ENCODE assay signal across 8 cellular contexts in the genomic region with DNA sequence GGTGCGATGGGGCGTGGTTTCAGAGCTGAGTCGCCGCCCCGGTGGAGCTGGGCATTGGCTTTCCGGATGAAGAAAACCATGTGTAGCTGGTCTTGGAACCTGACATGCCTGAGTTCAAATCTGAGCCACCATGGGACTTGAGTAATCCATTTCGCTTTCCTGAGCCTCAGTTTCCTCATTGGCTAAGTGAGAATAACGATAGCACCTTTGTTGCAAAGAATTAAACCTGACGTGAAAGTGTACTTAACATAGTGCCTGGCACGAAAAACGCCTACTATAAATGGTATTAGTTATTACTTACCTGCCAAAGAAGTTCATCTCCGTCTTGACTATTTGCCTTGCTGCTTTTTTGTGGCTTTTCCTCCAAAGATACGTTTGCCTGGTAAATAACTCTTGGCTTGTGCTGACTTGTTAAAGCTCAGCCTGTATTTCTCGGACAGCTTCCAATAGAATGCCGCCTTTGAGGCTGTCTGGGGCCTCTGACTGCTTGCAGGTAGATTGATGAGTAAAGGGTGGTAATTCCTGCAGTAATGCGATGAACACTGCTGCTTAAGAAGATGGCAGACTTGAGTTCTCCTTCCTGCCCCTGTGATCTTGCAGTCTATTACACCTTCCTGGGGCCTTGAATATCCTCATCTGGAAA. TPM values are rescaled to one million over a fixed set of nuclear protein-coding genes. Genes with fewer than 3 reads are reported as not detected.
A peak's percentile ranks its signal among the peaks of the same experiment; 100 is the strongest.
DNase-seq lines count a peak whose midpoint lies in the region; ATAC-seq and TF ChIP-seq lines count a peak whose summit lies in the region.

No MANE protein-coding gene starts in this region.

- H3K9me3 Mint-ChIP-seq in activated T-helper 17 cell treated with anti-CD3 and anti-CD28 coated beads, Interleukin-2, amount 50 U/mL, for 72 hours: no peaks in the 10 kb centered on the region

- TF ChIP-seq CTCF in AG04449 (IDR thresholded peaks at IDR 0.05; ENCODE audit: insufficient read depth, low read length, missing control alignments): no peak
- TF ChIP-seq CTCF in left lung (IDR thresholded peaks at IDR 0.05): no peak

- no peaks in the 10 kb centered on the region for H3K36me3 ChIP-seq in left lung

- H3K4me3 ChIP-seq in AG04449 (ENCODE audit: low read depth, low read length) (peak overlapping the region; percentile 87), left lung (peak overlapping the region; percentile 54 to 57)

- H3K27me3 ChIP-seq in left lung: peaks cover 27 to 79% of the 10 kb centered on the region in 2 donors

- H3K27me3 Mint-ChIP-seq in activated T-helper 17 cell treated with anti-CD3 and anti-CD28 coated beads, Interleukin-2, amount 50 U/mL, for 72 hours: peaks cover 47% of the 10 kb centered on the region

- no peaks in the 10 kb centered on the region for H3K9me3 ChIP-seq in left lung

- POLR2A ChIA-PET in AG04449 (lab: Yijun Ruan, JAX): no interaction called here

- CTCF ChIA-PET in AG04449 (lab: Yijun Ruan, JAX): no interaction called here

- H3K4me1 Mint-ChIP-seq in activated T-helper 17 cell treated with anti-CD3 and anti-CD28 coated beads, Interleukin-2, amount 50 U/mL, for 72 hours: peaks cover 25% of the 10 kb centered on the region

- intact Hi-C loops in left lung (cut with DNase I): no loop called here

- peaks cover 4 to 30% of the 10 kb centered on the region in 2 donors for H3K4me1 ChIP-seq in left lung

- peak overlapping the region; percentile 90 for H3K4me3 Mint-ChIP-seq in activated T-helper 17 cell treated with anti-CD3 and anti-CD28 coated beads, Interleukin-2, amount 50 U/mL, for 72 hours

- H3K36me3 Mint-ChIP-seq in activated T-helper 17 cell treated with anti-CD3 and anti-CD28 coated beads, Interleukin-2, amount 50 U/mL, for 72 hours (ENCODE audit: low read depth): peaks cover 23% of the 10 kb centered on the region

- no peak overlapping the region for H3K27ac ChIP-seq in left lung

- H3K27ac Mint-ChIP-seq in activated T-helper 17 cell treated with anti-CD3 and anti-CD28 coated beads, Interleukin-2, amount 50 U/mL, for 72 hours: peak overlapping the region; percentile 20

- DNase-seq in AG04449 (ENCODE audit: low read depth, low spot score) (no peak), left lung (no peak), DMS53 treated with DMSO at 0.1 percent for 48 hours (lab: John Stamatoyannopoulos, UW; ENCODE audit: unreplicated experiment) (no peak)
- no peak for DNase-seq in central memory CD4-positive, alpha-beta T cell
- no peak for DNase-seq in activated CD4-positive, alpha-beta T cell treated with anti-CD3 and anti-CD28 coated beads for 48 hours

- peak; percentile 1 for ATAC-seq in GM21723 (IDR thresholded peaks at IDR 0.05; ENCODE audit: unreplicated experiment)
- no peak for ATAC-seq in activated T-helper 17 cell treated with anti-CD3 and anti-CD28 coated beads, Interleukin-2, amount 50 U/mL, for 72 hours (replicated peaks)
- no peak for ATAC-seq in left lung
- ATAC-seq in GM18520 (IDR thresholded peaks at IDR 0.05; ENCODE audit: unreplicated experiment): no peak

RNA-seq across cellular contexts. Expression of a gene that starts 1.3 kb away (rescaled TPM):
- 10 to 100 TPM; 15.4 to 53.7 TPM for total RNA-seq in activated T-helper 17 cell treated with anti-CD3 and anti-CD28 coated beads, Interleukin-2, amount 50 U/mL, for 72 hours
- total RNA-seq in left lung: 1 to 10 TPM; 2.3 to 5.4 TPM
